Comparison of ENCODE assay signal across 25 cellular contexts in the genomic region with DNA sequence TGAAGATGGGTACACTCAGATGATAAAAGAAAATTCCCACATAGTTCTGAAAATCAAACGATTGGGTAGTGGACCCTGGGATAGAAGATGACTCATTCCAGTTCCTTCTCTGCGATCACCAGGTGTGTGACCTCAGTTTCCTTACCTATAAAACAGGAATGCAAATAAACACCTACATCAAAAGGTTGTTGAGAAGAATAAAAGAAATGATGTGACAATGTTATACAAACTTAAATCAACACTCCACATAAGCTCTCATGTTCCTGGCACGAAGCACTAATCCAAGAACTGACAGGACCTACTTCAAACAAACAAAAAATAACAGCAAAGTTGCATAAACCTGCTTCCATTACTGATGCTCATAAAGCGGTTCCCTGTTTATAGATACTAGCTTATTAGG.
"Had no signal": no experiment of that assay in that cellular context is flagged by ENCODE, and none has a peak within 500 bp of the region (broad histone marks: within the 10 kb centered on the region; RNA-seq: fewer than 3 reads in every experiment).

No MANE protein-coding gene starts in this region.

- H3K4me3 ChIP-seq: adrenal gland, ascending aorta, dorsolateral prefrontal cortex, esophagus squamous epithelium, gastrocnemius medialis, neural progenitor cell, tibial artery had no signal

- H3K9me3 ChIP-seq: adrenal gland, ascending aorta, esophagus squamous epithelium, gastrocnemius medialis, tibial artery had no signal

- H3K4me1 ChIP-seq: adrenal gland, ascending aorta, esophagus squamous epithelium, neural progenitor cell had no signal

- H3K27ac ChIP-seq: adrenal gland, ascending aorta, brain microvascular endothelial cell, dorsolateral prefrontal cortex, esophagus squamous epithelium, neural progenitor cell, tibial artery had no signal

- H3K27me3 ChIP-seq: adrenal gland, ascending aorta, brain microvascular endothelial cell, dorsolateral prefrontal cortex, esophagus squamous epithelium, gastrocnemius medialis, neural progenitor cell, tibial artery had no signal

- H3K36me3 ChIP-seq: adrenal gland, ascending aorta, brain microvascular endothelial cell, esophagus squamous epithelium, gastrocnemius medialis, neural progenitor cell, tibial artery had no signal

- DNase-seq: activated CD4-positive, alpha-beta T cell treated with anti-CD3 and anti-CD28 coated beads for 1 hour; activated CD8-positive, alpha-beta memory T cell treated with anti-CD3 and anti-CD28 coated beads for 24 hours; activated CD8-positive, alpha-beta memory T cell treated with anti-CD3 and anti-CD28 coated beads, Interleukin-2, amount 50 U/mL, for 4 hours; activated T-cell treated with anti-CD3 and anti-CD28 coated beads, Interleukin-2, amount 50 U/mL, for 24 hours; adrenal gland; brain microvascular endothelial cell; central memory CD4-positive, alpha-beta T cell; dorsolateral prefrontal cortex; effector memory CD8-positive, alpha-beta T cell; esophagus squamous epithelium; gastrocnemius medialis; hippocampal formation; left ventricle myocardium superior; mammary epithelial cell; naive thymus-derived CD8-positive, alpha-beta T cell; posterior cingulate gyrus; small intestine; stimulated activated CD4-positive, alpha-beta T cell treated with anti-CD3 and anti-CD28 coated beads, Interleukin-2, amount 100 ng/mL, for 24 hours; stimulated activated naive CD8-positive, alpha-beta T cell treated with anti-CD3 and anti-CD28 coated beads, Interleukin-15, amount 100 ng/mL, for 72 hours; tibial artery had no signal

- ATAC-seq: activated T-helper 17 cell treated with anti-CD3 and anti-CD28 coated beads, Interleukin-2, amount 50 U/mL, for 72 hours; effector memory CD8-positive, alpha-beta T cell; gastrocnemius medialis; left ventricle myocardium superior; naive thymus-derived CD8-positive, alpha-beta T cell; sciatic nerve; stimulated activated effector memory CD8-positive, alpha-beta T cell treated with anti-CD3 and anti-CD28 coated beads, Interleukin-12 subunit alpha, Interleukin-12 subunit beta, amount 100 ng/mL, for 72 hours; stimulated activated naive CD8-positive, alpha-beta T cell treated with anti-CD3 and anti-CD28 coated beads, Interleukin-15, amount 100 ng/mL, for 72 hours had no signal
